ENCODE assay signal across 8 cellular contexts in the genomic region with DNA sequence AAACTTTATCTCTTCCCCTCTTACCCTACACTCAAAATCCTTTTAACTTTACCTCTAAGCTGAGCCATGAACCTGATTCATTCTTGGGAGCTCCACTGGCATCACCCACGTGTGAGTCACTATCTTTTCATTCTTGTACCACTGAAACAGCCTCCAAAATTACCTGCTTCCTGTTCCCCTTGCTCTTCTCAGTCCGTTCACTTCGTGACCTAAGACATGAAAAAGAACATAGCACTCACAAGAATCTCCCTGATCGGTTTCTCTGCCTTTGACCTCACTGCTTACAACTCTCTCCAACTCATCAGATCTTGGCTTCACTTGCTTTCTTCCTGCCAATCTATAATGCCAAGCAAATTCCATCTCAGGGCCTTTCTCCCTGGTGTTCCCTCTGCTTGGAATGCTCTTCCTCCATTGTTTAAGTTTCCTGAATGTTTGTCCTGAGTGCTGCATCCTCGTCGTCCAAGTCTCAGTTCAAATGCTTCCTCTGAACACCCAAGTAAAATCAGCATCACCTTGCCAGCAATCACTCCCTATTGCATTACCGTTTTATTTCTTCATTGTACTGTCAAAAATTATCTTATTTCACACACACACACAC. TPM values are rescaled to one million over a fixed set of nuclear protein-coding genes. Genes with fewer than 3 reads are reported as not detected.
DNase-seq lines count a peak whose midpoint lies in the region; ATAC-seq and TF ChIP-seq lines count a peak whose summit lies in the region.

No MANE protein-coding gene starts in this region.

- DNase-seq in activated CD8-positive, alpha-beta T cell treated with anti-CD3 and anti-CD28 coated beads, Interleukin-2, amount 10 ng/mL, durations not matched to agents 7 days and 5 days: no peak
- no peak for DNase-seq in naive thymus-derived CD8-positive, alpha-beta T cell
- DNase-seq in NCI-H2081 treated with DMSO at 0.1 percent for 48 hours (lab: John Stamatoyannopoulos, UW) (no peak), H7 (no peak), WERI-Rb-1 (no peak), NAMALWA (ENCODE audit: low spot score) (no peak)

- no peaks in the 10 kb centered on the region for H3K27me3 Mint-ChIP-seq in activated CD8-positive, alpha-beta T cell treated with anti-CD3 and anti-CD28 coated beads, Interleukin-2, amount 10 ng/mL, durations not matched to agents 7 days and 5 days (ENCODE audit: low read depth)
- H3K27me3 Mint-ChIP-seq in naive thymus-derived CD8-positive, alpha-beta T cell: no peaks in the 10 kb centered on the region

- H3K36me3 ChIP-seq in H7 (replicated peaks; ENCODE audit: control insufficient read depth, insufficient read depth, low read length) (no peaks in the 10 kb centered on the region), WERI-Rb-1 (0 out of 2 replicates have a peak, but pooled peaks cover 4% of the 10 kb centered on the region)

- CTCF ChIA-PET in activated CD8-positive, alpha-beta T cell treated with anti-CD3 and anti-CD28 coated beads, Interleukin-2, amount 10 ng/mL, durations not matched to agents 7 days and 5 days (lab: Charles Lee): interaction anchor here (1.0 to 1.9 kb wide), 4 partner anchors 9 to 98 kb away, joined by 3 to 7 read pairs (median 4); partner anchors contain the start of gene GLIPR1

- peaks cover 29% of the 10 kb centered on the region for H3K4me1 Mint-ChIP-seq in activated CD8-positive, alpha-beta T cell treated with anti-CD3 and anti-CD28 coated beads, Interleukin-2, amount 10 ng/mL, durations not matched to agents 7 days and 5 days (ENCODE audit: low read depth)
- peaks cover 11 to 51% (median 21%) of the 10 kb centered on the region in 4 donors for H3K4me1 Mint-ChIP-seq in naive thymus-derived CD8-positive, alpha-beta T cell

- ATAC-seq in GM18870 (IDR thresholded peaks at IDR 0.05; ENCODE audit: unreplicated experiment): peak; percentile 52
- ATAC-seq in HG03039 (IDR thresholded peaks at IDR 0.05; ENCODE audit: unreplicated experiment): peak; percentile 60
- peak; percentile 50 for ATAC-seq in activated CD8-positive, alpha-beta T cell treated with anti-CD3 and anti-CD28 coated beads, Interleukin-2, amount 10 ng/mL, durations not matched to agents 7 days and 5 days
- peak; percentile 27 to 37 for ATAC-seq in naive thymus-derived CD8-positive, alpha-beta T cell

- no peaks in the 10 kb centered on the region for H3K27me3 ChIP-seq in H7 (ENCODE audit: control insufficient read depth, insufficient read depth, low read length)
- H3K27me3 ChIP-seq in WERI-Rb-1 (ENCODE audit: insufficient read depth, low read depth, severe bottlenecking): no peaks in the 10 kb centered on the region

- H3K9me3 Mint-ChIP-seq in activated CD8-positive, alpha-beta T cell treated with anti-CD3 and anti-CD28 coated beads, Interleukin-2, amount 10 ng/mL, durations not matched to agents 7 days and 5 days (ENCODE audit: insufficient read depth): no peaks in the 10 kb centered on the region
- H3K9me3 Mint-ChIP-seq in naive thymus-derived CD8-positive, alpha-beta T cell: no peaks in the 10 kb centered on the region

- no peak overlapping the region for H3K27ac ChIP-seq in WERI-Rb-1

- no peak for TF ChIP-seq CTCF in WERI-Rb-1 (IDR thresholded peaks at IDR 0.05; ENCODE audit: low read depth, low read length)

- no peaks in the 10 kb centered on the region for H3K9me3 ChIP-seq in WERI-Rb-1 (ENCODE audit: severe bottlenecking)

- H3K36me3 Mint-ChIP-seq in activated CD8-positive, alpha-beta T cell treated with anti-CD3 and anti-CD28 coated beads, Interleukin-2, amount 10 ng/mL, durations not matched to agents 7 days and 5 days (ENCODE audit: low read depth): peaks cover 20% of the 10 kb centered on the region
- peaks cover 0 to 47% (median 0%) of the 10 kb centered on the region in 3 donors for H3K36me3 Mint-ChIP-seq in naive thymus-derived CD8-positive, alpha-beta T cell

- peak overlapping the region; percentile 33 for H3K27ac Mint-ChIP-seq in activated CD8-positive, alpha-beta T cell treated with anti-CD3 and anti-CD28 coated beads, Interleukin-2, amount 10 ng/mL, durations not matched to agents 7 days and 5 days
- peak overlapping the region; percentile 28 to 91 (median 72) for H3K27ac Mint-ChIP-seq in naive thymus-derived CD8-positive, alpha-beta T cell

- POLR2A ChIA-PET in activated CD8-positive, alpha-beta T cell treated with anti-CD3 and anti-CD28 coated beads, Interleukin-2, amount 10 ng/mL, durations not matched to agents 7 days and 5 days (lab: Charles Lee): no interaction called here
- POLR2A ChIA-PET in naive thymus-derived CD8-positive, alpha-beta T cell (lab: Charles Lee): no interaction called here

- H3K4me3 ChIP-seq in H7 (ENCODE audit: insufficient read depth, low read depth, low read length) (no peak overlapping the region), WERI-Rb-1 (ENCODE audit: low read depth, low read length) (no peak overlapping the region)

- no peak overlapping the region for H3K4me3 Mint-ChIP-seq in activated CD8-positive, alpha-beta T cell treated with anti-CD3 and anti-CD28 coated beads, Interleukin-2, amount 10 ng/mL, durations not matched to agents 7 days and 5 days
- H3K4me3 Mint-ChIP-seq in naive thymus-derived CD8-positive, alpha-beta T cell: peak overlapping the region in 3 of 10 donors; percentile 1 to 12 (median 2)

RNA-seq across cellular contexts. Expression of gene GLIPR1, which starts 9.2 kb away (rescaled TPM):
- total RNA-seq in activated CD8-positive, alpha-beta T cell treated with anti-CD3 and anti-CD28 coated beads, Interleukin-2, amount 10 ng/mL, durations not matched to agents 7 days and 5 days: 10 to 100 TPM; 30.5 to 33.0 TPM
- 10 to 100 TPM; 61.1 to 64.5 TPM for total RNA-seq in naive thymus-derived CD8-positive, alpha-beta T cell
- 100 to 1,000 TPM in 1 of 3 donors, 10 to 100 TPM in 2; 51.2 to 117 (median 58.6) TPM for polyA plus RNA-seq in naive thymus-derived CD8-positive, alpha-beta T cell
- total RNA-seq in H7 (2014; rRNA removed; shearing (Covaris generic)): 0.21 and 0.52 TPM in 2 replicates

RNA-seq across cellular contexts. Expression of gene KRR1, which starts 21.7 kb away (rescaled TPM):
- total RNA-seq in activated CD8-positive, alpha-beta T cell treated with anti-CD3 and anti-CD28 coated beads, Interleukin-2, amount 10 ng/mL, durations not matched to agents 7 days and 5 days: 10 to 100 TPM; 71.0 to 73.1 TPM
- 10 to 100 TPM; 79.3 to 80.4 TPM for total RNA-seq in naive thymus-derived CD8-positive, alpha-beta T cell
- polyA plus RNA-seq in naive thymus-derived CD8-positive, alpha-beta T cell: 10 to 100 TPM; 64.8 to 71.0 (median 66.7) TPM
- 25.6 and 35.0 TPM in 2 replicates for total RNA-seq in H7 (2014; rRNA removed; shearing (Covaris generic))

Comparison
In these comparisons a context has a peak if more than half of its experiments do, and no peak if none do; other contexts are left out.
1. RNA of gene GLIPR1, which starts 9.2 kb away (total RNA-seq): 61.1 to 64.5 TPM in naive thymus-derived CD8-positive, alpha-beta T cell and 30.5 to 33.0 TPM in activated CD8-positive, alpha-beta T cell treated with anti-CD3 and anti-CD28 coated beads, Interleukin-2, amount 10 ng/mL, durations not matched to agents 7 days and 5 days; 0.21 to 0.52 TPM in H7; every median in the first group is over 10 times any median in the second.
2. Peak in every context shown above with its lines, with median percentiles within 50 percentile points of each other: ATAC-seq.